2 cellular contexts compared by ENCODE assay signal in the genomic region with DNA sequence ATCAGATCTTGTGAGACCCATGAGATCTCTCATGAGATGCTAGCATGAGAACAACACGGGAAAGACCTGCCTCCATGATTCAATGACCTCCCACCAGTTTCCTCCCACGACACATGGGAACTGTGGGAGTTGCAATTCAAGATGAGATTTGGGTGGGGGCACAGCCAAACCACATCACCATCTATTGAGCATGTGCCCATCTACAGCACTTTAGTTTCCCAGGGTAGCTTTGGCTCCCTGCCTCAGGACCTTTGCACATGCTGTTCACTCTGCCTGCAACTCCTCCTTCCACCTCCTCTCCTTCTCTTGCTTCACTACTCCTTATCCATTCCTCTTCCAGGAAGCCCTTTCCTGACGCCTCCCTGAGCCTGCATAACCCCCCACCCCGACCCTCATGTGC.
A peak's percentile ranks its signal among the peaks of the same experiment; 100 is the strongest.
TF ChIP-seq lines count a peak whose summit lies in the region.

No MANE protein-coding gene starts in this region.

TF ChIP-seq in K562, 482 proteins besides CTCF, POLR2A, EP300 and RAD21:
- no peak for TF ChIP-seq PRMT5 (CRISPR knock-in tag; IDR thresholded peaks at IDR 0.05)
- TF ChIP-seq SREBF2 (CRISPR knock-in tag; IDR thresholded peaks at IDR 0.05) = no peak
- TF ChIP-seq RBM25 (IDR thresholded peaks at IDR 0.05; ENCODE audit: low read depth, low read length, severe bottlenecking) = peak; percentile 51
- TF ChIP-seq NCOR1 (IDR thresholded peaks at IDR 0.05) = no peak
- TF ChIP-seq PHTF2 (CRISPR knock-in tag; IDR thresholded peaks at IDR 0.05) = no peak
- no peak for TF ChIP-seq SMAD1 (IDR thresholded peaks at IDR 0.05; ENCODE audit: low read depth, low read length, partially characterized antibody)

TF ChIP-seq in H1, 55 proteins besides CTCF, POLR2A, EP300 and RAD21:
- no peak for TF ChIP-seq FOSL1 (IDR thresholded peaks at IDR 0.05; ENCODE audit: insufficient read depth, low read depth, low read length)
- TF ChIP-seq NANOG (IDR thresholded peaks at IDR 0.05; ENCODE audit: insufficient read depth, low read depth, low read length, poor library complexity, severe bottlenecking) = no peak
- no peak for TF ChIP-seq CREB1 (IDR thresholded peaks at IDR 0.05)
- peak; percentile 83; the same call in 1 of the 2 replicates for TF ChIP-seq KDM1A (IDR thresholded peaks at IDR 0.05; ENCODE audit: borderline replicate concordance, low read length)
